Comparison of ENCODE assay signal across 8 cellular contexts in genomic region chr1:17053685-17054410, GRCh38. TPM values are rescaled to one million over a fixed set of nuclear protein-coding genes. Genes with fewer than 3 reads are reported as not detected.
DNase-seq lines count a peak whose midpoint lies in the region; FAIRE-seq and TF ChIP-seq lines count a peak whose summit lies in the region.

TSS of gene SDHB (minus strand) at chr1:17054032. CDS start at chr1:17054019, 13 bp downstream.

- peak within 1 kb of the TSS; percentile 85 for H3K4me2 ChIP-seq in neuronal stem cell (ENCODE audit: insufficient read depth, low read length, poor library complexity, severe bottlenecking)

- H3K14ac ChIP-seq in neuronal stem cell (ENCODE audit: low read length), result peak within 1 kb of the TSS; percentile 72

- H2AFZ ChIP-seq in neuronal stem cell (ENCODE audit: low read length), result peak within 1 kb of the TSS; percentile 93

- CTCF ChIA-PET in activated naive CD4-positive, alpha-beta T cell treated with anti-CD3 and anti-CD28 coated beads, Interleukin-2, amount 10 ng/mL, durations not matched to agents 7 days and 5 days (lab: Charles Lee), result no interaction called here

- WGBS in neuronal stem cell (ENCODE audit: extremely low coverage in 2 of 2, insufficient read length in 2 of 2, insufficient replicate concordance in 1 of 2), 2 donors, result no CpG with 5 or more reads among the region's 44 CpGs

- peaks cover 6 to 12% of the 10 kb centered on the region in 2 donors for H3K4me1 ChIP-seq in neuronal stem cell (ENCODE audit: control insufficient read depth in 2 of 2, insufficient read depth in 1 of 2, low read depth in 1 of 2, low read length in 2 of 2)

- H3K4me1 Mint-ChIP-seq in HFFc6 (ENCODE audit: low read depth), result peaks cover 14% of the 10 kb centered on the region
- H3K4me1 Mint-ChIP-seq in activated naive CD4-positive, alpha-beta T cell treated with anti-CD3 and anti-CD28 coated beads, Interleukin-2, amount 10 ng/mL, durations not matched to agents 7 days and 5 days, result peaks cover 33% of the 10 kb centered on the region

- peak; percentile 81 for DNase-seq in GM04503 (ENCODE audit: low read depth)
- peak; percentile 98 for DNase-seq in HFFc6
- DNase-seq in NB4 (ENCODE audit: low read depth), result peak; percentile 97
- DNase-seq in SK-N-MC (ENCODE audit: low read depth, low spot score), result peak; percentile 88
- DNase-seq in activated naive CD4-positive, alpha-beta T cell treated with anti-CD3 and anti-CD28 coated beads, Interleukin-2, amount 10 ng/mL, durations not matched to agents 7 days and 5 days, result peak; percentile 99
- DNase-seq in frontal cortex (ENCODE audit: low spot score in 2 of 2), result peak; percentile 81 to 97
- DNase-seq in neuronal stem cell (ENCODE audit: low spot score), result peak; percentile 98

- peak; percentile 94 for FAIRE-seq in frontal cortex (lab: Jason Lieb, UNC)

- peak within 1 kb of the TSS; percentile 62 for H2BK5ac ChIP-seq in neuronal stem cell (ENCODE audit: low read length)

- H3K9ac ChIP-seq in SK-N-MC (ENCODE audit: insufficient read length) (peak within 1 kb of the TSS; percentile 82), neuronal stem cell (ENCODE audit: low read depth, low read length, poor library complexity) (peak within 1 kb of the TSS; percentile 91)

- peaks cover 0 to 5% (median 0%) of the 10 kb centered on the region in 3 experiments for H3K27me3 ChIP-seq in neuronal stem cell (ENCODE audit: control insufficient read depth in 3 of 3, insufficient read depth in 3 of 3, low read depth in 1 of 3, low read length in 3 of 3)

- no peak within 1 kb of the TSS for H4K8ac ChIP-seq in neuronal stem cell (ENCODE audit: low read depth, low read length)

- no peak within 1 kb of the TSS for H4K91ac ChIP-seq in neuronal stem cell (ENCODE audit: low read depth, low read length, poor library complexity)

- peak within 1 kb of the TSS; percentile 97 for H3K18ac ChIP-seq in neuronal stem cell (ENCODE audit: low read length)

- H2BK12ac ChIP-seq in neuronal stem cell (ENCODE audit: low read length), result no peak within 1 kb of the TSS

- H3K27ac ChIP-seq in SK-N-MC (0 out of 2 replicates have a peak within 1 kb of the TSS, but pooled peaks have one; percentile 16), neuronal stem cell (replicated peaks; ENCODE audit: low read length) (peak within 1 kb of the TSS; percentile 75)

- TF ChIP-seq CTCF in HFFc6 (IDR thresholded peaks at IDR 0.05) (no peak), NB4 (IDR thresholded peaks at IDR 0.05; ENCODE audit: low read depth, low read length) (no peak), subcutaneous adipose tissue (IDR thresholded peaks at IDR 0.05; ENCODE audit: low read depth) (no peak)

- no peak within 1 kb of the TSS for H2BK15ac ChIP-seq in neuronal stem cell (ENCODE audit: low read length)

- H3K27me3 Mint-ChIP-seq in HFFc6 (ENCODE audit: insufficient read depth), result peaks cover 13% of the 10 kb centered on the region
- H3K27me3 Mint-ChIP-seq in activated naive CD4-positive, alpha-beta T cell treated with anti-CD3 and anti-CD28 coated beads, Interleukin-2, amount 10 ng/mL, durations not matched to agents 7 days and 5 days, result peaks cover 21% of the 10 kb centered on the region

- peak within 1 kb of the TSS; percentile 20 for H2AK5ac ChIP-seq in neuronal stem cell (ENCODE audit: low read depth, low read length)

- H3K9me3 ChIP-seq in SK-N-MC (ENCODE audit: low read depth, low read length) (no peaks in the 10 kb centered on the region), neuronal stem cell (replicated peaks in 1 of 2; ENCODE audit: control insufficient read depth in 2 of 2, insufficient read depth in 1 of 2, low read depth in 1 of 2, low read length in 2 of 2) (no peaks in the 10 kb centered on the region)

- peaks cover 11% of the 10 kb centered on the region for H3K79me1 ChIP-seq in neuronal stem cell (ENCODE audit: low read depth, low read length)

- peak within 1 kb of the TSS; percentile 100 for H3K4me3 Mint-ChIP-seq in HFFc6
- H3K4me3 Mint-ChIP-seq in activated naive CD4-positive, alpha-beta T cell treated with anti-CD3 and anti-CD28 coated beads, Interleukin-2, amount 10 ng/mL, durations not matched to agents 7 days and 5 days, result peak within 1 kb of the TSS; percentile 99

- peak within 1 kb of the TSS; percentile 93 for H3K27ac Mint-ChIP-seq in HFFc6
- H3K27ac Mint-ChIP-seq in activated naive CD4-positive, alpha-beta T cell treated with anti-CD3 and anti-CD28 coated beads, Interleukin-2, amount 10 ng/mL, durations not matched to agents 7 days and 5 days, result peak within 1 kb of the TSS; percentile 95

- H3K23ac ChIP-seq in neuronal stem cell (ENCODE audit: low read depth, low read length, poor library complexity), result peak within 1 kb of the TSS; percentile 29

- H2BK120ac ChIP-seq in neuronal stem cell (ENCODE audit: low read depth, low read length), result no peak within 1 kb of the TSS

- H3K4ac ChIP-seq in neuronal stem cell (ENCODE audit: low read length), result no peak within 1 kb of the TSS

- peak; percentile 69 for TF ChIP-seq POLR2A in NB4 (IDR thresholded peaks at IDR 0.05; ENCODE audit: extremely low read depth, insufficient read length)

- peaks cover 23% of the 10 kb centered on the region for H3K36me3 ChIP-seq in SK-N-MC (ENCODE audit: insufficient read depth, low read length)
- peaks cover 3 to 22% of the 10 kb centered on the region in 2 donors for H3K36me3 ChIP-seq in neuronal stem cell (replicated peaks in 1 of 2; ENCODE audit: control insufficient read depth in 2 of 2, insufficient read depth in 2 of 2, low read length in 2 of 2)

- peak within 1 kb of the TSS; percentile 99 for H3K4me3 ChIP-seq in NB4 (ENCODE audit: low read depth, low read length)
- H3K4me3 ChIP-seq in SK-N-MC, result peak within 1 kb of the TSS; percentile 97
- peak within 1 kb of the TSS; percentile 95 to 97 for H3K4me3 ChIP-seq in neuronal stem cell (ENCODE audit: low read length in 2 of 2)

- no peaks in the 10 kb centered on the region; the same call in 1 of the 2 replicates for H3K36me3 Mint-ChIP-seq in HFFc6 (ENCODE audit: low read depth)
- peaks cover 9% of the 10 kb centered on the region for H3K36me3 Mint-ChIP-seq in activated naive CD4-positive, alpha-beta T cell treated with anti-CD3 and anti-CD28 coated beads, Interleukin-2, amount 10 ng/mL, durations not matched to agents 7 days and 5 days

- no peaks in the 10 kb centered on the region for H3K9me3 Mint-ChIP-seq in HFFc6
- H3K9me3 Mint-ChIP-seq in activated naive CD4-positive, alpha-beta T cell treated with anti-CD3 and anti-CD28 coated beads, Interleukin-2, amount 10 ng/mL, durations not matched to agents 7 days and 5 days, result no peaks in the 10 kb centered on the region

RNA-seq across cellular contexts. Expression of gene SDHB, which starts in this region (rescaled TPM):
- total RNA-seq in HFFc6 (2021; fragmentation: NEBNext Ultra II Directional; extraction: Animal tissue kit (Norgen Biotek cat#: 25700)), result 100 to 1,000 TPM; 112 to 128 (median 116) TPM
- total RNA-seq in frontal cortex, result 89.3 TPM
- polyA plus RNA-seq in neuronal stem cell (2013, experiment 1 of 2), result 64.9 TPM
- 62.5 TPM for polyA plus RNA-seq in neuronal stem cell (2013, experiment 2 of 2)
- 100 to 1,000 TPM; 105 to 138 (median 121) TPM for total RNA-seq in subcutaneous adipose tissue

Comparison
In these comparisons a context has a peak if more than half of its experiments do, and no peak if none do; other contexts are left out.
1. Peak in every context shown above with its lines: DNase-seq, H3K4me3 ChIP-seq and H3K27ac ChIP-seq.